Comparison of ENCODE assay signal across 18 cellular contexts in the genomic region with DNA sequence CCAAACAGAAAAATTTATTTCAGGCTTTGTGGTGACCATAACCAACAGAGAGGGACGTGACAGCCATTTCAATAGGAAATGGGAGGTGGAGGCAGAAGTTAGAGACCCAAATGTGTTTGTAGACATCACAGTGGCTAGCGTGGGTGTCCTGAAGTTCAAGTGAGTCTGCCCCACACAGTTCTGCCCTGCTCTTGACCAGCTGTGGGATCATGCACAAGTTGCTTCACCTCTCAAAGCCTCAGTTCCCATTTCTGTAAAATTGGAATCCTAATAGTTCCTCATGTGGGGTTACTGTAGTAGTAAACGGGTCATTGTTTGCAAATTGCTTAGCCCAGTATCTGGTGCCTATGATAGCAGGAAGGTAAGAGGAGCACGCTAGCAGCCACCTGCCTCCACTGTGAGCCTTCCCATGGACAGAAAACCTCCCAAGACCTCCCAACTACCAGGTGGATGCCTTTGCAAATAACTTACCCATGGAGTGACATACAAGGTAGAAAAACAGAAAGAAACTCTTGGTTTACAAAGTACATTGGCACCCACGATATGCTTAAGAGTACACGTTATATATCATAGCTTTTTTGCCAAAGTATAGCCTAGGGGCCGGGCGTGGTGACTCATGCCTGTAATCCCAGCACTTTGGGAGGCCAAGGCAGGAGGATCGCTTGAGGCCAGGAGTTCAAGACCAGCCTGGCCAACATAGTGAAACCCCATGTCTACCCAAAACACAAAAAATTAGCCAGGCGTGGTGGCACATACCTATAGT. TPM values are rescaled to one million over a fixed set of nuclear protein-coding genes. Genes with fewer than 3 reads are reported as not detected.
"Had no signal": no experiment of that assay in that cellular context is flagged by ENCODE, and none has a peak within 500 bp of the region (broad histone marks: within the 10 kb centered on the region; RNA-seq: fewer than 3 reads in every experiment).

No MANE protein-coding gene starts in this region.

- ATAC-seq: activated CD4-positive, alpha-beta T cell treated with anti-CD3 and anti-CD28 coated beads for 36 hours; activated CD8-positive, alpha-beta T cell treated with anti-CD3 and anti-CD28 coated beads for 36 hours; activated T-cell treated with anti-CD3 and anti-CD28 coated beads, Interleukin-2, amount 50 U/mL, for 72 hours; foreskin keratinocyte; T-cell had no signal

- DNase-seq: activated CD4-positive, alpha-beta T cell treated with anti-CD3 and anti-CD28 coated beads for 36 hours; activated CD8-positive, alpha-beta memory T cell treated with anti-CD3 and anti-CD28 coated beads, Interleukin-2, amount 50 U/mL, for 4 hours; activated CD8-positive, alpha-beta T cell treated with anti-CD3 and anti-CD28 coated beads for 36 hours; activated gamma-delta T cell treated with Interleukin-2 at 50 U/mL for 16 hours; activated T-cell treated with anti-CD3 and anti-CD28 coated beads, Interleukin-2, amount 50 U/mL, for 72 hours; foreskin keratinocyte; left cardiac atrium; mesendoderm; sigmoid colon; stimulated activated CD4-positive, alpha-beta T cell treated with anti-CD3 and anti-CD28 coated beads, Interleukin-12 subunit alpha, Interleukin-12 subunit beta, amount 100 ng/mL, for 4 hours; stimulated activated CD4-positive, alpha-beta T cell treated with anti-CD3 and anti-CD28 coated beads, Interleukin-2, amount 100 ng/mL, for 48 hours; stimulated activated naive CD4-positive, alpha-beta T cell treated with Interleukin-2 at 50 U/mL for 16 hours; T-cell; T1000 had no signal

- H3K27ac ChIP-seq: ascending aorta, foreskin keratinocyte, sigmoid colon, suprapubic skin, VCaP had no signal

- H3K27me3 ChIP-seq: ascending aorta, foreskin keratinocyte, sigmoid colon had no signal

- H3K9me3 ChIP-seq: ascending aorta, sigmoid colon, suprapubic skin had no signal

- H3K36me3 ChIP-seq: ascending aorta, sigmoid colon, suprapubic skin had no signal

- H3K4me3 ChIP-seq: ascending aorta, sigmoid colon, suprapubic skin had no signal

- H3K4me1 ChIP-seq: ascending aorta, foreskin keratinocyte had no signal

RNA-seq across cellular contexts. Expression of gene FHAD1, which starts 29.1 kb away (rescaled TPM):
- total RNA-seq: ascending aorta, bronchial epithelial cell had no signal
